1 cellular context compared by ENCODE assay signal in genomic region chr12:46585854-46586621, GRCh38.
TF ChIP-seq lines count a peak whose summit lies in the region.

No MANE protein-coding gene starts in this region.

TF ChIP-seq in HepG2, 621 proteins besides CTCF, POLR2A, EP300 and RAD21 (continued from another document and continues in another):
- TF ChIP-seq, protein P1, sequence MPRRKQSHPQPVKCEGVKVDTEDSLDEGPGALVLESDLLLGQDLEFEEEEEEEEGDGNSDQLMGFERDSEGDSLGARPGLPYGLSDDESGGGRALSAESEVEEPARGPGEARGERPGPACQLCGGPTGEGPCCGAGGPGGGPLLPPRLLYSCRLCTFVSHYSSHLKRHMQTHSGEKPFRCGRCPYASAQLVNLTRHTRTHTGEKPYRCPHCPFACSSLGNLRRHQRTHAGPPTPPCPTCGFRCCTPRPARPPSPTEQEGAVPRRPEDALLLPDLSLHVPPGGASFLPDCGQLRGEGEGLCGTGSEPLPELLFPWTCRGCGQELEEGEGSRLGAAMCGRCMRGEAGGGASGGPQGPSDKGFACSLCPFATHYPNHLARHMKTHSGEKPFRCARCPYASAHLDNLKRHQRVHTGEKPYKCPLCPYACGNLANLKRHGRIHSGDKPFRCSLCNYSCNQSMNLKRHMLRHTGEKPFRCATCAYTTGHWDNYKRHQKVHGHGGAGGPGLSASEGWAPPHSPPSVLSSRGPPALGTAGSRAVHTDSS (CRISPR knock-in tag; conservative IDR thresholded peaks at IDR 0.05): no peak
- TF ChIP-seq SMC3 (IDR thresholded peaks at IDR 0.05; ENCODE audit: low read length) (peak; percentile 3; the same call in 1 of the 2 replicates), ZNF589 (CRISPR knock-in tag; conservative IDR thresholded peaks at IDR 0.05) (no peak), MXD4 (CRISPR knock-in tag; IDR thresholded peaks at IDR 0.05) (0 out of 2 replicates have a peak, but pooled peaks have one; percentile 28), CEBPG (CRISPR knock-in tag; IDR thresholded peaks at IDR 0.05) (no peak), ZBTB1 (CRISPR knock-in tag; IDR thresholded peaks at IDR 0.05; ENCODE audit: borderline replicate concordance) (no peak), ZBTB2 (CRISPR knock-in tag; IDR thresholded peaks at IDR 0.05; ENCODE audit: low read depth) (no peak), GATAD1 (CRISPR knock-in tag; IDR thresholded peaks at IDR 0.05) (peak; percentile 48; the same call in 1 of the 2 replicates), ZNF550 (CRISPR knock-in tag; IDR thresholded peaks at IDR 0.05; ENCODE audit: borderline replicate concordance) (no peak), ZNF205 (CRISPR knock-in tag; IDR thresholded peaks at IDR 0.05) (peak; percentile 79), IKZF1 (IDR thresholded peaks at IDR 0.05) (no peak), RFXANK (CRISPR knock-in tag; IDR thresholded peaks at IDR 0.05) (no peak), CERS6 (CRISPR knock-in tag; IDR thresholded peaks at IDR 0.05) (no peak), FOSL1 (CRISPR knock-in tag; IDR thresholded peaks at IDR 0.05; ENCODE audit: borderline replicate concordance) (no peak), FOXC1 (CRISPR knock-in tag; IDR thresholded peaks at IDR 0.05; ENCODE audit: borderline replicate concordance) (no peak; the same call in 1 of the 2 replicates), GZF1 (CRISPR knock-in tag; IDR thresholded peaks at IDR 0.05) (no peak), CHD4 (IDR thresholded peaks at IDR 0.05; ENCODE audit: borderline replicate concordance, low read length) (no peak), NR1H2 (CRISPR knock-in tag; IDR thresholded peaks at IDR 0.05; ENCODE audit: borderline replicate concordance, low read depth) (no peak), ZNF101 (CRISPR knock-in tag; IDR thresholded peaks at IDR 0.05; ENCODE audit: borderline replicate concordance, low read depth) (no peak), ZNF180 (CRISPR knock-in tag; IDR thresholded peaks at IDR 0.05; ENCODE audit: borderline replicate concordance, low read depth) (no peak), ZNF616 (CRISPR knock-in tag; IDR thresholded peaks at IDR 0.05; ENCODE audit: low read depth) (no peak), KDM6A (CRISPR knock-in tag; IDR thresholded peaks at IDR 0.05; ENCODE audit: low read depth) (peak; percentile 68; the same call in 1 of the 2 replicates), ZNF773 (CRISPR knock-in tag; IDR thresholded peaks at IDR 0.05; ENCODE audit: borderline replicate concordance) (no peak), HHEX (CRISPR knock-in tag; IDR thresholded peaks at IDR 0.05) (no peak), CBX2 (IDR thresholded peaks at IDR 0.05; ENCODE audit: low read depth, low read length) (no peak), CBX2 (CRISPR knock-in tag; IDR thresholded peaks at IDR 0.05; ENCODE audit: low read depth) (no peak), ZNF619 (CRISPR knock-in tag; IDR thresholded peaks at IDR 0.05) (no peak), XRCC5 (optimal IDR thresholded peaks at IDR 0.05; ENCODE audit: low read length) (no peak), SRSF9 (IDR thresholded peaks at IDR 0.05; ENCODE audit: borderline replicate concordance, insufficient read depth, low read depth, low read length, poor library complexity, severe bottlenecking) (no peak), ZNF460 (CRISPR knock-in tag; IDR thresholded peaks at IDR 0.05; ENCODE audit: borderline replicate concordance) (no peak), POGZ (CRISPR knock-in tag; IDR thresholded peaks at IDR 0.05) (peak; percentile 97), ZNF749 (CRISPR knock-in tag; IDR thresholded peaks at IDR 0.05; ENCODE audit: borderline replicate concordance) (no peak), ETV5 (CRISPR knock-in tag; IDR thresholded peaks at IDR 0.05; ENCODE audit: borderline replicate concordance) (peak; percentile 79), JUN (CRISPR knock-in tag; IDR thresholded peaks at IDR 0.05) (peak; percentile 55; the same call in 1 of the 2 replicates), ZNF557 (CRISPR knock-in tag; IDR thresholded peaks at IDR 0.05) (no peak), ZNF615 (CRISPR knock-in tag; IDR thresholded peaks at IDR 0.05; ENCODE audit: borderline replicate concordance) (no peak), NFE2 (CRISPR knock-in tag; IDR thresholded peaks at IDR 0.05) (no peak), ZNF136 (CRISPR knock-in tag; IDR thresholded peaks at IDR 0.05; ENCODE audit: low read depth) (no peak), ZNF839 (CRISPR knock-in tag; IDR thresholded peaks at IDR 0.05; ENCODE audit: borderline replicate concordance) (no peak), KDM1A (CRISPR knock-in tag; IDR thresholded peaks at IDR 0.05) (no peak), SUZ12 (IDR thresholded peaks at IDR 0.05; ENCODE audit: low read depth, low read length) (no peak), ZNF382 (CRISPR knock-in tag; IDR thresholded peaks at IDR 0.05; ENCODE audit: borderline replicate concordance) (no peak)
- TF ChIP-seq, protein P2, sequence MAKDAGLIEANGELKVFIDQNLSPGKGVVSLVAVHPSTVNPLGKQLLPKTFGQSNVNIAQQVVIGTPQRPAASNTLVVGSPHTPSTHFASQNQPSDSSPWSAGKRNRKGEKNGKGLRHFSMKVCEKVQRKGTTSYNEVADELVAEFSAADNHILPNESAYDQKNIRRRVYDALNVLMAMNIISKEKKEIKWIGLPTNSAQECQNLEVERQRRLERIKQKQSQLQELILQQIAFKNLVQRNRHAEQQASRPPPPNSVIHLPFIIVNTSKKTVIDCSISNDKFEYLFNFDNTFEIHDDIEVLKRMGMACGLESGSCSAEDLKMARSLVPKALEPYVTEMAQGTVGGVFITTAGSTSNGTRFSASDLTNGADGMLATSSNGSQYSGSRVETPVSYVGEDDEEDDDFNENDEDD (CRISPR knock-in tag; IDR thresholded peaks at IDR 0.05; ENCODE audit: borderline replicate concordance): no peak
- TF ChIP-seq, protein P3, sequence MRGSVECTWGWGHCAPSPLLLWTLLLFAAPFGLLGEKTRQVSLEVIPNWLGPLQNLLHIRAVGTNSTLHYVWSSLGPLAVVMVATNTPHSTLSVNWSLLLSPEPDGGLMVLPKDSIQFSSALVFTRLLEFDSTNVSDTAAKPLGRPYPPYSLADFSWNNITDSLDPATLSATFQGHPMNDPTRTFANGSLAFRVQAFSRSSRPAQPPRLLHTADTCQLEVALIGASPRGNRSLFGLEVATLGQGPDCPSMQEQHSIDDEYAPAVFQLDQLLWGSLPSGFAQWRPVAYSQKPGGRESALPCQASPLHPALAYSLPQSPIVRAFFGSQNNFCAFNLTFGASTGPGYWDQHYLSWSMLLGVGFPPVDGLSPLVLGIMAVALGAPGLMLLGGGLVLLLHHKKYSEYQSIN (CRISPR knock-in tag; IDR thresholded peaks at IDR 0.05; ENCODE audit: borderline replicate concordance): no peak
- TF ChIP-seq, protein P4, sequence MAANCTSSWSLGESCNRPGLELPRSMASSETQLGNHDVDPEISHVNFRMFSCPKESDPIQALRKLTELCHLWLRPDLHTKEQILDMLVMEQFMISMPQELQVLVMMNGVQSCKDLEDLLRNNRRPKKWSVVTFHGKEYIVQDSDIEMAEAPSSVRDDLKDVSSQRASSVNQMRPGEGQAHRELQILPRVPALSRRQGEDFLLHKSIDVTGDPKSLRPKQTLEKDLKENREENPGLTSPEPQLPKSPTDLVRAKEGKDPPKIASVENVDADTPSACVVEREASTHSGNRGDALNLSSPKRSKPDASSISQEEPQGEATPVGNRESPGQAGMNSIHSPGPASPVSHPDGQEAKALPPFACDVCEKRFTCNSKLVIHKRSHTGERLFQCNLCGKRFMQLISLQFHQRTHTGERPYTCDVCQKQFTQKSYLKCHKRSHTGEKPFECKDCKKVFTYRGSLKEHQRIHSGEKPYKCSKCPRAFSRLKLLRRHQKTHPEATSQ (CRISPR knock-in tag; IDR thresholded peaks at IDR 0.05; ENCODE audit: borderline replicate concordance): peak; percentile 66; the same call in 1 of the 2 replicates
- TF ChIP-seq, protein P5, sequence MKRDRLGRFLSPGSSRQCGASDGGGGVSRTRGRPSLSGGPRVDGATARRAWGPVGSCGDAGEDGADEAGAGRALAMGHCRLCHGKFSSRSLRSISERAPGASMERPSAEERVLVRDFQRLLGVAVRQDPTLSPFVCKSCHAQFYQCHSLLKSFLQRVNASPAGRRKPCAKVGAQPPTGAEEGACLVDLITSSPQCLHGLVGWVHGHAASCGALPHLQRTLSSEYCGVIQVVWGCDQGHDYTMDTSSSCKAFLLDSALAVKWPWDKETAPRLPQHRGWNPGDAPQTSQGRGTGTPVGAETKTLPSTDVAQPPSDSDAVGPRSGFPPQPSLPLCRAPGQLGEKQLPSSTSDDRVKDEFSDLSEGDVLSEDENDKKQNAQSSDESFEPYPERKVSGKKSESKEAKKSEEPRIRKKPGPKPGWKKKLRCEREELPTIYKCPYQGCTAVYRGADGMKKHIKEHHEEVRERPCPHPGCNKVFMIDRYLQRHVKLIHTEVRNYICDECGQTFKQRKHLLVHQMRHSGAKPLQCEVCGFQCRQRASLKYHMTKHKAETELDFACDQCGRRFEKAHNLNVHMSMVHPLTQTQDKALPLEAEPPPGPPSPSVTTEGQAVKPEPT (CRISPR knock-in tag; IDR thresholded peaks at IDR 0.05; ENCODE audit: low read depth): no peak
- TF ChIP-seq, protein P6, sequence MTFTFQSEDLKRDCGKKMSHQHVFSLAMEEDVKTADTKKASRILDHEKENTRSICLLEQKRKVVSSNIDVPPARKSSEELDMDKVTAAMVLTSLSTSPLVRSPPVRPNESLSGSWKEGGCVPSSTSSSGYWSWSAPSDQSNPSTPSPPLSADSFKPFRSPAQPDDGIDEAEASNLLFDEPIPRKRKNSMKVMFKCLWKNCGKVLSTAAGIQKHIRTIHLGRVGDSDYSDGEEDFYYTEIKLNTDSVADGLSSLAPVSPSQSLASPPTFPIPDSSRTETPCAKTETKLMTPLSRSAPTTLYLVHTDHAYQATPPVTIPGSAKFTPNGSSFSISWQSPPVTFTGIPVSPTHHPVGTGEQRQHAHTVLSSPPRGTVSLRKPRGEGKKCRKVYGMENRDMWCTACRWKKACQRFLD (CRISPR knock-in tag; IDR thresholded peaks at IDR 0.05; ENCODE audit: borderline replicate concordance): no peak
- TF ChIP-seq, protein P7, sequence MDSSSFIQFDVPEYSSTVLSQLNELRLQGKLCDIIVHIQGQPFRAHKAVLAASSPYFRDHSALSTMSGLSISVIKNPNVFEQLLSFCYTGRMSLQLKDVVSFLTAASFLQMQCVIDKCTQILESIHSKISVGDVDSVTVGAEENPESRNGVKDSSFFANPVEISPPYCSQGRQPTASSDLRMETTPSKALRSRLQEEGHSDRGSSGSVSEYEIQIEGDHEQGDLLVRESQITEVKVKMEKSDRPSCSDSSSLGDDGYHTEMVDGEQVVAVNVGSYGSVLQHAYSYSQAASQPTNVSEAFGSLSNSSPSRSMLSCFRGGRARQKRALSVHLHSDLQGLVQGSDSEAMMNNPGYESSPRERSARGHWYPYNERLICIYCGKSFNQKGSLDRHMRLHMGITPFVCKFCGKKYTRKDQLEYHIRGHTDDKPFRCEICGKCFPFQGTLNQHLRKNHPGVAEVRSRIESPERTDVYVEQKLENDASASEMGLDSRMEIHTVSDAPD (CRISPR knock-in tag; IDR thresholded peaks at IDR 0.05): no peak; the same call in 1 of the 2 replicates
- TF ChIP-seq, protein P8, sequence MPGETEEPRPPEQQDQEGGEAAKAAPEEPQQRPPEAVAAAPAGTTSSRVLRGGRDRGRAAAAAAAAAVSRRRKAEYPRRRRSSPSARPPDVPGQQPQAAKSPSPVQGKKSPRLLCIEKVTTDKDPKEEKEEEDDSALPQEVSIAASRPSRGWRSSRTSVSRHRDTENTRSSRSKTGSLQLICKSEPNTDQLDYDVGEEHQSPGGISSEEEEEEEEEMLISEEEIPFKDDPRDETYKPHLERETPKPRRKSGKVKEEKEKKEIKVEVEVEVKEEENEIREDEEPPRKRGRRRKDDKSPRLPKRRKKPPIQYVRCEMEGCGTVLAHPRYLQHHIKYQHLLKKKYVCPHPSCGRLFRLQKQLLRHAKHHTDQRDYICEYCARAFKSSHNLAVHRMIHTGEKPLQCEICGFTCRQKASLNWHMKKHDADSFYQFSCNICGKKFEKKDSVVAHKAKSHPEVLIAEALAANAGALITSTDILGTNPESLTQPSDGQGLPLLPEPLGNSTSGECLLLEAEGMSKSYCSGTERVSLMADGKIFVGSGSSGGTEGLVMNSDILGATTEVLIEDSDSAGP (CRISPR knock-in tag; IDR thresholded peaks at IDR 0.05; ENCODE audit: borderline replicate concordance): peak; percentile 54; the same call in 1 of the 2 replicates
- TF ChIP-seq, protein P9, sequence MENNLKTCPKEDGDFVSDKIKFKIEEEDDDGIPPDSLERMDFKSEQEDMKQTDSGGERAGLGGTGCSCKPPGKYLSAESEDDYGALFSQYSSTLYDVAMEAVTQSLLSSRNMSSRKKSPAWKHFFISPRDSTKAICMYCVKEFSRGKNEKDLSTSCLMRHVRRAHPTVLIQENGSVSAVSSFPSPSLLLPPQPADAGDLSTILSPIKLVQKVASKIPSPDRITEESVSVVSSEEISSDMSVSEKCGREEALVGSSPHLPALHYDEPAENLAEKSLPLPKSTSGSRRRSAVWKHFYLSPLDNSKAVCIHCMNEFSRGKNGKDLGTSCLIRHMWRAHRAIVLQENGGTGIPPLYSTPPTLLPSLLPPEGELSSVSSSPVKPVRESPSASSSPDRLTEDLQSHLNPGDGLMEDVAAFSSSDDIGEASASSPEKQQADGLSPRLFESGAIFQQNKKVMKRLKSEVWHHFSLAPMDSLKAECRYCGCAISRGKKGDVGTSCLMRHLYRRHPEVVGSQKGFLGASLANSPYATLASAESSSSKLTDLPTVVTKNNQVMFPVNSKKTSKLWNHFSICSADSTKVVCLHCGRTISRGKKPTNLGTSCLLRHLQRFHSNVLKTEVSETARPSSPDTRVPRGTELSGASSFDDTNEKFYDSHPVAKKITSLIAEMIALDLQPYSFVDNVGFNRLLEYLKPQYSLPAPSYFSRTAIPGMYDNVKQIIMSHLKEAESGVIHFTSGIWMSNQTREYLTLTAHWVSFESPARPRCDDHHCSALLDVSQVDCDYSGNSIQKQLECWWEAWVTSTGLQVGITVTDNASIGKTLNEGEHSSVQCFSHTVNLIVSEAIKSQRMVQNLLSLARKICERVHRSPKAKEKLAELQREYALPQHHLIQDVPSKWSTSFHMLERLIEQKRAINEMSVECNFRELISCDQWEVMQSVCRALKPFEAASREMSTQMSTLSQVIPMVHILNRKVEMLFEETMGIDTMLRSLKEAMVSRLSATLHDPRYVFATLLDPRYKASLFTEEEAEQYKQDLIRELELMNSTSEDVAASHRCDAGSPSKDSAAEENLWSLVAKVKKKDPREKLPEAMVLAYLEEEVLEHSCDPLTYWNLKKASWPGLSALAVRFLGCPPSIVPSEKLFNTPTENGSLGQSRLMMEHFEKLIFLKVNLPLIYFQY (CRISPR knock-in tag; IDR thresholded peaks at IDR 0.05; ENCODE audit: borderline replicate concordance): no peak
